In the genomic region with DNA sequence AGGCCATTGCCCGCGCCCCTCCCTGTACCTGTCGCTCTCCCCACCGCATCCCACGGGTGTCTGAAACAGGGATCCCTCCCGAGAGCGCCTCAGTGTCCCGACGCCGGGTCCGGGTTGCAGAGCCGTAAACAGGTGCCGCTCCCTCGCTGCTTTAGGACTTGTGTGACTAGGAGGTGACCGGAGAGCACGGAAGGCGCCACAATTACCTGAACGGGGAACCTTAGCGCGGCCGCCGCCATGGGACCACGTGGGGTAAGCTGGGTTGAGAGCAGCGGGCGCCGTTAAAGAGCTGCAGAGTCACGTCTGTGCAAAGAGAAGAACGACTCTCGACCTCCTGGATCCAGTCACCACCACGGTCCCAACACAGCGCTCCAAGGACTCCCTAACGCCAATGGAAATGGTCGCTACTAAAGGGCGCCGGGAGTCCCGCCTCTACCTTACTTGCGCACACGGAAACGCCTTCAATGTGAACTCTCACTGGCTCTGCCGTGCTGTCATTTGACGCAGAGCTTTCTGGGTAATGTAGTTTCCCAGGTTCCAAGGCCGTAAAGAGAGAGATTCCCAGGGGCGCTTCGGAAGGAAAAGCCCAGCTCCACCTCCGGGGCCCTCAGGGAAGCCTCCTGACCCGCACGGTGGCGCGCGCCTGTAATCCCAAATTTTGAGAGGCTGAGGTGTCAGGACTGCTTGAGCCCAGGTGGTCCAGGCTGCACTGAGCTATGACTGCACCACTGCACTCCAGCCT, we compare ENCODE assay signal across 8 cellular contexts. TPM values are rescaled to one million over a fixed set of nuclear protein-coding genes. Genes with fewer than 3 reads are reported as not detected.
DNase-seq lines count a peak whose midpoint lies in the region; ATAC-seq, FAIRE-seq and TF ChIP-seq lines count a peak whose summit lies in the region.

A gene (minus strand): TSS at position 409 of the 742 bp plus-strand sequence. CDS start 170 bp downstream, at position 239.

- H2AFZ ChIP-seq in ACC112 (ENCODE audit: low read length, unreplicated experiment) (peak within 1 kb of the TSS; percentile 60), keratinocyte (ENCODE audit: control insufficient read depth, low read length) (peak within 1 kb of the TSS; percentile 82)

- DNase-seq in NCI-H226 (peak; percentile 96), cerebellar cortex (ENCODE audit: low spot score) (peak; percentile 98), keratinocyte (ENCODE audit: low read depth, low spot score) (peak; percentile 81)
- peak; percentile 57 for DNase-seq in activated CD4-positive, CD25-positive, alpha-beta regulatory T cell treated with anti-CD3 and anti-CD28 coated beads, Interleukin-2, amount 50 U/mL, for 16 hours (ENCODE audit: low read depth, low spot score)
- DNase-seq in stimulated activated CD4-positive, alpha-beta T cell treated with anti-CD3 and anti-CD28 coated beads, Interleukin-12 subunit alpha, Interleukin-12 subunit beta, amount 100 ng/mL, for 48 hours (ENCODE audit: low read depth in 2 of 3, low spot score in 1 of 3) = peak; percentile 57 to 64 (median 61)

- peak within 1 kb of the TSS; percentile 97 for H3K4me2 ChIP-seq in keratinocyte (ENCODE audit: control insufficient read depth, extremely low read depth, insufficient read depth, low read depth, low read length)

- no peaks in the 10 kb centered on the region for H3K36me3 ChIP-seq in ACC112 (ENCODE audit: insufficient read depth, low read length)
- H3K36me3 ChIP-seq in keratinocyte (ENCODE audit: control insufficient read depth in 2 of 2, extremely low read depth in 1 of 2, insufficient read depth in 2 of 2, low read length in 2 of 2) = peaks cover 9 to 10% of the 10 kb centered on the region in 2 experiments

- no peaks in the 10 kb centered on the region for H3K9me1 ChIP-seq in keratinocyte (ENCODE audit: control insufficient read depth, extremely low read depth, insufficient read depth, low read length)

- peak; percentile 63 for FAIRE-seq in keratinocyte (lab: Jason Lieb, UNC)

- dilution Hi-C loops in keratinocyte (cut with MboI; ENCODE audit: extremely low pct_ligation_motif_present, low sequenced_read_pairs) = no loop called here

- H3K27ac ChIP-seq in ACC112 (ENCODE audit: low read depth, low read length) (no peak within 1 kb of the TSS), keratinocyte (ENCODE audit: control insufficient read depth, insufficient read depth, low read length) (peak within 1 kb of the TSS; percentile 71)

- H3K4me1 ChIP-seq in ACC112 (ENCODE audit: control insufficient read depth, insufficient read depth, low read length, unreplicated experiment) (no peaks in the 10 kb centered on the region), keratinocyte (ENCODE audit: control insufficient read depth, extremely low read depth, insufficient read depth, low read length) (peaks cover 5% of the 10 kb centered on the region)

- H3K4me3 ChIP-seq in ACC112 (ENCODE audit: low read depth, low read length) (peak within 1 kb of the TSS; percentile 94), keratinocyte (ENCODE audit: control insufficient read depth in 2 of 3, extremely low read depth in 1 of 3, insufficient read depth in 2 of 3, low read depth in 1 of 3, low read length in 3 of 3) (peak within 1 kb of the TSS; percentile 79 to 94 (median 89))

- ATAC-seq in GM18868 (IDR thresholded peaks at IDR 0.05; ENCODE audit: unreplicated experiment) (peak; percentile 69), HG03159 (IDR thresholded peaks at IDR 0.05; ENCODE audit: unreplicated experiment) (peak; percentile 76)

- peak within 1 kb of the TSS; percentile 85 for H3K9ac ChIP-seq in keratinocyte (ENCODE audit: control insufficient read depth, extremely low read depth, insufficient read depth, low read length)

- TF ChIP-seq CTCF in keratinocyte (optimal IDR thresholded peaks at IDR 0.05 in 1 of 3, IDR thresholded peaks at IDR 0.05 in 1 of 3, conservative IDR thresholded peaks at IDR 0.05 in 1 of 3; ENCODE audit: extremely low read depth in 1 of 3, insufficient read depth in 2 of 3, low read length in 3 of 3) = no peak

- H3K9me3 ChIP-seq in keratinocyte (ENCODE audit: control insufficient read depth, low read depth, low read length) = no peaks in the 10 kb centered on the region

- H4K20me1 ChIP-seq in keratinocyte (ENCODE audit: control insufficient read depth, extremely low read depth, insufficient read depth, low read length) = no peaks in the 10 kb centered on the region

- H3K79me2 ChIP-seq in ACC112 (ENCODE audit: control insufficient read depth, insufficient read depth, low read length, unreplicated experiment) (peaks cover 10% of the 10 kb centered on the region), keratinocyte (ENCODE audit: control insufficient read depth, insufficient read depth, low read length) (peaks cover 34% of the 10 kb centered on the region)

- H3K27me3 ChIP-seq in ACC112 (ENCODE audit: insufficient read depth, low read length) (no peaks in the 10 kb centered on the region), keratinocyte (ENCODE audit: control insufficient read depth, extremely low read depth, insufficient read depth, low read length) (no peaks in the 10 kb centered on the region)

RNA-seq across cellular contexts. Expression of the gene that starts here (rescaled TPM):
- 4.4 to 8.9 TPM (median 8.0 TPM) in 3 replicates for polyA plus RNA-seq in keratinocyte
- polyA plus RNA-seq in keratinocyte (2011; ENCODE audit: low read depth) = 5.0 TPM
- 3.6 and 6.0 TPM in 2 replicates for polyA plus RNA-seq in keratinocyte (2011; cell fraction: cytosol; rRNA removed)
- polyA plus RNA-seq in keratinocyte (2011; cell fraction: nucleus; rRNA removed) = 16.0 and 16.8 TPM in 2 replicates
- polyA plus RNA-seq in keratinocyte (2012; ENCODE audit: low replicate concordance) = 4.6 and 5.0 TPM in 2 replicates
- 5.8 to 21.2 TPM (median 13.6 TPM) in 3 replicates for polyA minus RNA-seq in keratinocyte
- polyA minus RNA-seq in keratinocyte (2011; cell fraction: cytosol; rRNA and poly(A)+ RNA removed) = 4.8 TPM
- polyA minus RNA-seq in keratinocyte (2011; cell fraction: nucleus; rRNA and poly(A)+ RNA removed) = 8.4 and 13.1 TPM in 2 replicates
